ENCODE assay signal across 9 cellular contexts in the genomic region with DNA sequence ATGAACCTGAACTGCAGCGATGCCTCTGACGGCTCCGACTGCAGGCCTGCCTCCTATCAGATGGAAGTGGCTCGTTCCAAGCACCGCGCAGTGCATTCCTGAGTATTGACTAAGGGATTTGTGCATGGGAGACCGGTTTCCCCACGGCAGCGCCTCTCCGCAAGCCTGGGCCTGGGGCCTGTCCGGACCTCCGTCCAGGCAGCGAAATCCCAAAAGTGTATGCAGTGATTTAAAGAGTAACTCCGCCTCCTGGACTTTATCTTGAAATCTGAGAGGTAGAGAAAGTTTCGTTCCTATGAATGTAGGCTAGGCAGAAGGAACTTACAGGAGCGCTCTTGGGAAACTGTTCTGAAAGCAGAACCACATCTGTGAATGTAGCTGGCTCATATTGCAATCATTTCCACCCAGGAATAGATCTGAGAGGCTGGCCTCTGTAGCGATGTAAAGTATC.
DNase-seq lines count a peak whose midpoint lies in the region; ATAC-seq and TF ChIP-seq lines count a peak whose summit lies in the region.
"Had no signal": no experiment of that assay in that cellular context is flagged by ENCODE, and none has a peak within 500 bp of the region (broad histone marks: within the 10 kb centered on the region; RNA-seq: fewer than 3 reads in every experiment).

No MANE protein-coding gene starts in this region.

- no peaks in the 10 kb centered on the region for H3K79me1 ChIP-seq in mesenchymal stem cell (replicated peaks; ENCODE audit: low read length, poor library complexity, severe bottlenecking)

- no peak overlapping the region for H2BK12ac ChIP-seq in mesenchymal stem cell (ENCODE audit: low read length in 2 of 2)

- no peak overlapping the region for H2AFZ ChIP-seq in mesenchymal stem cell (ENCODE audit: low read depth, low read length)

- WGBS in mesenchymal stem cell: 21% methylated on average over 16 of the region's 17 CpGs
- WGBS in thyroid gland, 2 donors: 11 to 25% methylated on average over 17 of the region's 17 CpGs

- H3K4me3 ChIP-seq in mesenchymal stem cell (ENCODE audit: insufficient read depth in 1 of 2, low read depth in 1 of 2, low read length in 2 of 2) (peak overlapping the region in 1 of 2 experiments; percentile 67), thyroid gland (replicated peaks in 1 of 3) (no peak overlapping the region)

- H4K91ac ChIP-seq in mesenchymal stem cell (ENCODE audit: low read length): no peak overlapping the region

- no peak overlapping the region for H3K14ac ChIP-seq in mesenchymal stem cell (ENCODE audit: low read length in 2 of 2)

- peak overlapping the region; percentile 91 for H3K27ac ChIP-seq in mesenchymal stem cell (ENCODE audit: low read length, poor library complexity, severe bottlenecking)
- peak overlapping the region in 2 of 3 donors; percentile 41 to 60 for H3K27ac ChIP-seq in thyroid gland

- no peak for TF ChIP-seq CTCF in thyroid gland (IDR thresholded peaks at IDR 0.05)

- H3K36me3 ChIP-seq in mesenchymal stem cell (ENCODE audit: control insufficient read depth in 1 of 2, insufficient read depth in 2 of 2, low read depth in 1 of 2, low read length in 2 of 2) (no peaks in the 10 kb centered on the region), thyroid gland (no peaks in the 10 kb centered on the region)

- no peak for TF ChIP-seq POLR2A in thyroid gland (IDR thresholded peaks at IDR 0.05)

- intact Hi-C loops in thyroid gland (cut with DNase I): no loop called here

- H4K8ac ChIP-seq in mesenchymal stem cell (ENCODE audit: low read length): no peak overlapping the region

- H3K23ac ChIP-seq in mesenchymal stem cell (ENCODE audit: low read length in 2 of 2): no peak overlapping the region

- H3K4me2 ChIP-seq in mesenchymal stem cell (ENCODE audit: low read length, poor library complexity, severe bottlenecking): peak overlapping the region; percentile 28

- H3K4me1 ChIP-seq in mesenchymal stem cell (ENCODE audit: control insufficient read depth, insufficient read depth, low read depth, low read length) (peaks cover 2% of the 10 kb centered on the region), thyroid gland (peaks cover 0 to 9% of the 10 kb centered on the region in 2 donors)

- no peaks in the 10 kb centered on the region for H3K9me3 ChIP-seq in mesenchymal stem cell (ENCODE audit: control insufficient read depth, low read length)
- no peaks in the 10 kb centered on the region for H3K9me3 ChIP-seq in thyroid gland

- no peak for ATAC-seq in GM21723 (IDR thresholded peaks at IDR 0.05; ENCODE audit: unreplicated experiment)

- peak overlapping the region; percentile 89 for H3K9ac ChIP-seq in mesenchymal stem cell (ENCODE audit: low read length)

- no peak overlapping the region for H2AK5ac ChIP-seq in mesenchymal stem cell (ENCODE audit: low read length, severe bottlenecking)

- H2BK5ac ChIP-seq in mesenchymal stem cell (ENCODE audit: low read depth, low read length, poor library complexity, severe bottlenecking): no peak overlapping the region

- peak; percentile 85 for DNase-seq in LHCN-M2 (ENCODE audit: low read depth)
- DNase-seq in ecto neural progenitor cell (ENCODE audit: low spot score): peak; percentile 73
- peak; percentile 92 for DNase-seq in mesenchymal stem cell
- peak; percentile 74 to 84 for DNase-seq in thyroid gland
- DNase-seq in GF-D8 (lab: John Stamatoyannopoulos, UW): no peak
- no peak for DNase-seq in DMS153 treated with DMSO at 0.1 percent for 48 hours (lab: John Stamatoyannopoulos, UW; ENCODE audit: unreplicated experiment)
- DNase-seq in NCI-H1694 (lab: John Stamatoyannopoulos, UW): no peak
- DNase-seq: NCI-H510A had no signal

- H3K4ac ChIP-seq in mesenchymal stem cell (ENCODE audit: low read depth in 1 of 2, low read length in 2 of 2): no peak overlapping the region

- no peak overlapping the region for H2BK120ac ChIP-seq in mesenchymal stem cell (ENCODE audit: low read depth, low read length)

- H3K27me3 ChIP-seq in mesenchymal stem cell (ENCODE audit: control insufficient read depth in 1 of 2, insufficient read depth in 1 of 2, low read length in 2 of 2) (no peaks in the 10 kb centered on the region), thyroid gland (no peaks in the 10 kb centered on the region)

- H3K18ac ChIP-seq in mesenchymal stem cell (ENCODE audit: low read depth in 1 of 2, low read length in 2 of 2): no peak overlapping the region

- H2BK15ac ChIP-seq in mesenchymal stem cell (ENCODE audit: low read depth, poor library complexity, severe bottlenecking): no peak overlapping the region

Comparison
In these comparisons a context has a peak if more than half of its experiments do, and no peak if none do; other contexts are left out.
1. DNase-seq: peak in LHCN-M2 (single experiment), ecto neural progenitor cell (single experiment), mesenchymal stem cell (single experiment) and thyroid gland (2 of 2); none in GF-D8 (single experiment), DMS153 treated with DMSO at 0.1 percent for 48 hours (single experiment) and NCI-H1694 (single experiment).